Comparison of ENCODE assay signal across 1 cellular context in the genomic region with DNA sequence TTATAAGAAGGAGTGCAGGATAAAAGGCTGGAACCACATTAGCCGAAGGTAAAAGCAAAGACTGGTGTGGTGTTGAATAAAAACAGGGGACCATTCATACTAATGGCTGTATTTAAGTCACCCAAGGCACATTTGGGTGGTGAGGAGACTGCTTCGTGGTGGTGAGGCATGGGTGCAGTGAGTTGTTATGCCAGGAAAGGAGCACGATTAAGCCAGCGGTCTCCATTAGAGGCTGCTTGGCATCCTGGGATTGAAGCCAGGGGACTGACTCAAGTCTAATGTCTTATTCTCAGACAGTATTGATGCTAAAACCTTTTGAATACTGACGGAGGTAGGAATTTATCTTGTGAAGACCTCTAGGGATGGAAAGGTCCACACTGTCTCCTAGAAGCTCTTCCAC.
TF ChIP-seq lines count a peak whose summit lies in the region.

No MANE protein-coding gene starts in this region.

TF ChIP-seq in GM12878, 131 proteins besides CTCF, POLR2A, EP300 and RAD21 (continued from another document):
- TF ChIP-seq, protein P1, sequence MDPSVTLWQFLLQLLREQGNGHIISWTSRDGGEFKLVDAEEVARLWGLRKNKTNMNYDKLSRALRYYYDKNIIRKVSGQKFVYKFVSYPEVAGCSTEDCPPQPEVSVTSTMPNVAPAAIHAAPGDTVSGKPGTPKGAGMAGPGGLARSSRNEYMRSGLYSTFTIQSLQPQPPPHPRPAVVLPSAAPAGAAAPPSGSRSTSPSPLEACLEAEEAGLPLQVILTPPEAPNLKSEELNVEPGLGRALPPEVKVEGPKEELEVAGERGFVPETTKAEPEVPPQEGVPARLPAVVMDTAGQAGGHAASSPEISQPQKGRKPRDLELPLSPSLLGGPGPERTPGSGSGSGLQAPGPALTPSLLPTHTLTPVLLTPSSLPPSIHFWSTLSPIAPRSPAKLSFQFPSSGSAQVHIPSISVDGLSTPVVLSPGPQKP (IDR thresholded peaks at IDR 0.05; ENCODE audit: low read depth, low read length): 0 out of 2 replicates have a peak, but pooled peaks have one; percentile 27
- 0 out of 2 replicates have a peak, but pooled peaks have one; percentile 8 for TF ChIP-seq SIN3A (IDR thresholded peaks at IDR 0.05; ENCODE audit: low read depth, low read length)
TF ChIP-seq in GM12878: peak in this region for 3.
